In genomic region chr22:42404266-42404665, GRCh38 we compare ENCODE assay signal across 19 cellular contexts. TPM values are rescaled to one million over a fixed set of nuclear protein-coding genes. Genes with fewer than 3 reads are reported as not detected.
DNase-seq lines count a peak whose midpoint lies in the region; ATAC-seq and TF ChIP-seq lines count a peak whose summit lies in the region.
"Had no signal": no experiment of that assay in that cellular context is flagged by ENCODE, and none has a peak within 500 bp of the region (broad histone marks: within the 10 kb centered on the region; RNA-seq: fewer than 3 reads in every experiment).

No MANE protein-coding gene starts in this region.

- H4K91ac ChIP-seq in neuronal stem cell (ENCODE audit: low read depth, low read length, poor library complexity), result peak overlapping the region; percentile 46

- peak overlapping the region; percentile 27 for H3K18ac ChIP-seq in neuronal stem cell (ENCODE audit: low read length)

- H3K9ac ChIP-seq in neuronal stem cell (ENCODE audit: low read depth, low read length, poor library complexity), result no peak overlapping the region

- H3K9me3 ChIP-seq in neuronal stem cell (replicated peaks in 1 of 2; ENCODE audit: control insufficient read depth in 2 of 2, insufficient read depth in 1 of 2, low read depth in 1 of 2, low read length in 2 of 2) (no peaks in the 10 kb centered on the region), esophagus squamous epithelium (no peaks in the 10 kb centered on the region)
- H3K9me3 ChIP-seq: A549 had no signal

- H2BK12ac ChIP-seq in neuronal stem cell (ENCODE audit: low read length), result no peak overlapping the region

- peak overlapping the region; percentile 47 for H2AK5ac ChIP-seq in neuronal stem cell (ENCODE audit: low read depth, low read length)

- H3K27ac ChIP-seq in neuronal stem cell (replicated peaks; ENCODE audit: low read length) (no peak overlapping the region), dorsolateral prefrontal cortex (no peak overlapping the region), esophagus squamous epithelium (no peak overlapping the region)
- H3K27ac ChIP-seq: 22Rv1, A549 had no signal

- H3K79me1 ChIP-seq in neuronal stem cell (ENCODE audit: low read depth, low read length), result no peaks in the 10 kb centered on the region

- H3K23ac ChIP-seq in neuronal stem cell (ENCODE audit: low read depth, low read length, poor library complexity), result peak overlapping the region; percentile 9

- H2BK15ac ChIP-seq in neuronal stem cell (ENCODE audit: low read length), result no peak overlapping the region

- DNase-seq in Right ventricle myocardium inferior (ENCODE audit: missing footprints) (peak; percentile 14), left cardiac atrium (no peak), WTC11 (ENCODE audit: low spot score) (peak; percentile 47), neuronal stem cell (ENCODE audit: low spot score) (no peak), dorsolateral prefrontal cortex (no peak), ureter (ENCODE audit: low spot score) (no peak), esophagus squamous epithelium (lab: John Stamatoyannopoulos, UW) (no peak)
- DNase-seq: AML-193; CD8-positive, alpha-beta T cell; DMS 273 treated with DMSO at 0.1 percent for 48 hours; DMS53; DND-41; EL had no signal

- no peak for ATAC-seq in Right ventricle myocardium inferior
- no peak for ATAC-seq in left cardiac atrium
- ATAC-seq in WTC11, result peak; percentile 22
- ATAC-seq: CD8-positive, alpha-beta T cell; GM12878; HCT116; HepG2 had no signal

- no peak for TF ChIP-seq CTCF in WTC11 (IDR thresholded peaks at IDR 0.05)
- no peak for TF ChIP-seq CTCF in dorsolateral prefrontal cortex (IDR thresholded peaks at IDR 0.05 in 54 of 56, conservative IDR thresholded peaks at IDR 0.05 in 2 of 56; ENCODE audit: low read depth in 1 of 56, partially characterized antibody in 56 of 56)
- TF ChIP-seq CTCF in esophagus squamous epithelium (IDR thresholded peaks at IDR 0.05), result no peak

- H2AFZ ChIP-seq in neuronal stem cell (ENCODE audit: low read length), result no peak overlapping the region

- H4K8ac ChIP-seq in neuronal stem cell (ENCODE audit: low read depth, low read length), result no peak overlapping the region

- no peak overlapping the region for H3K14ac ChIP-seq in neuronal stem cell (ENCODE audit: low read length)

- H3K4me3 ChIP-seq in neuronal stem cell (ENCODE audit: low read length in 2 of 2), result no peak overlapping the region
- H3K4me3 ChIP-seq in dorsolateral prefrontal cortex, result no peak overlapping the region
- no peak overlapping the region for H3K4me3 ChIP-seq in esophagus squamous epithelium
- H3K4me3 ChIP-seq: A549, GM12878 had no signal

- H3K36me3 ChIP-seq in neuronal stem cell (replicated peaks in 1 of 2; ENCODE audit: control insufficient read depth in 2 of 2, insufficient read depth in 2 of 2, low read length in 2 of 2), result no peaks in the 10 kb centered on the region
- H3K36me3 ChIP-seq in esophagus squamous epithelium, result no peaks in the 10 kb centered on the region

- intact Hi-C loops in Right ventricle myocardium inferior (cut with DNase I), result no loop called here
- intact Hi-C loops in left cardiac atrium (cut with DNase I), result no loop called here
- intact Hi-C loops in dorsolateral prefrontal cortex (cut with DNase I), result no loop called here
- intact Hi-C loops in esophagus squamous epithelium (cut with DNase I), result no loop called here

- no peak overlapping the region for H2BK120ac ChIP-seq in neuronal stem cell (ENCODE audit: low read depth, low read length)

- H3K36me3 Mint-ChIP-seq in WTC11, result no peaks in the 10 kb centered on the region
- H3K36me3 Mint-ChIP-seq: CD8-positive, alpha-beta T cell had no signal

- H3K4me1 ChIP-seq in neuronal stem cell (ENCODE audit: control insufficient read depth in 2 of 2, insufficient read depth in 1 of 2, low read depth in 1 of 2, low read length in 2 of 2) (peaks cover 4 to 7% of the 10 kb centered on the region in 2 donors), esophagus squamous epithelium (peaks cover 0 to 20% (median 0%) of the 10 kb centered on the region in 3 donors)
- H3K4me1 ChIP-seq: A549 had no signal

- no CpG with 5 or more reads among the region's 9 CpGs for WGBS in neuronal stem cell (ENCODE audit: extremely low coverage in 2 of 2, insufficient read length in 2 of 2, insufficient replicate concordance in 1 of 2), 2 donors
- 71 to 73% methylated on average over 9 of the region's 9 CpGs for WGBS in esophagus squamous epithelium, 2 donors

- no peak overlapping the region for H3K4me2 ChIP-seq in neuronal stem cell (ENCODE audit: insufficient read depth, low read length, poor library complexity, severe bottlenecking)
- H3K4me2 ChIP-seq: A549 had no signal

- POLR2A ChIA-PET in WTC11 (lab: Charles Lee), result no interaction called here

- peaks cover 0 to 71% (median 0%) of the 10 kb centered on the region in 3 experiments for H3K27me3 ChIP-seq in neuronal stem cell (ENCODE audit: control insufficient read depth in 3 of 3, insufficient read depth in 3 of 3, low read depth in 1 of 3, low read length in 3 of 3)
- H3K27me3 ChIP-seq in dorsolateral prefrontal cortex, result no peaks in the 10 kb centered on the region
- peaks cover 0 to 3% (median 0%) of the 10 kb centered on the region in 4 donors for H3K27me3 ChIP-seq in esophagus squamous epithelium

- H2BK5ac ChIP-seq in neuronal stem cell (ENCODE audit: low read length), result no peak overlapping the region

- H3K4ac ChIP-seq in neuronal stem cell (ENCODE audit: low read length), result no peak overlapping the region

- H3K27me3 Mint-ChIP-seq in WTC11 (ENCODE audit: low read depth), result peaks cover 6% of the 10 kb centered on the region; the same call in 1 of the 2 replicates

- no peak overlapping the region for H3K27ac Mint-ChIP-seq in WTC11
- H3K27ac Mint-ChIP-seq: CD8-positive, alpha-beta T cell; IgD-negative memory B cell had no signal

- no peak overlapping the region for H3K4me3 Mint-ChIP-seq in WTC11
- H3K4me3 Mint-ChIP-seq: CD8-positive, alpha-beta T cell had no signal

- no peak for TF ChIP-seq POLR2A in esophagus squamous epithelium (IDR thresholded peaks at IDR 0.05)

- H3K9me3 Mint-ChIP-seq in WTC11, result no peaks in the 10 kb centered on the region
- H3K9me3 Mint-ChIP-seq: CD8-positive, alpha-beta T cell; IgD-negative memory B cell had no signal

- H3K4me1 Mint-ChIP-seq in WTC11, result peaks cover 37% of the 10 kb centered on the region

- CTCF ChIA-PET in WTC11 (lab: Charles Lee), result interaction anchor here (0.7 to 3.1 kb wide), 3 partner anchors 25 to 39 kb away, joined by 3 to 15 read pairs (median 3); no protein-coding TSS in a partner anchor

TF ChIP-seq in WTC11, 78 proteins besides CTCF, POLR2A, EP300 and RAD21:
- TF ChIP-seq PRDM15 (CRISPR knock-in tag; IDR thresholded peaks at IDR 0.05) (peak; percentile 47), CREB1 (CRISPR knock-in tag; IDR thresholded peaks at IDR 0.05) (no peak)

RNA-seq across cellular contexts. Expression of gene NFAM1, which starts 27.9 kb away (rescaled TPM):
- total RNA-seq in Right ventricle myocardium inferior, result 2.9 TPM
- total RNA-seq in left cardiac atrium, result 1 to 10 TPM; 2.6 to 5.1 TPM
- 0.92 to 1.6 TPM (median 1.2 TPM) in 3 replicates for total RNA-seq in WTC11 (2021)
- polyA plus RNA-seq in neuronal stem cell (2013, experiment 1 of 2), result 0.13 TPM
- polyA plus RNA-seq in neuronal stem cell (2013, experiment 2 of 2), result 0.14 TPM
- 1 to 10 TPM in 96 of 120 experiments, under 1 TPM in 24; 0.44 to 5.1 (median 1.6) TPM for total RNA-seq in dorsolateral prefrontal cortex
- total RNA-seq in ureter, result 1.3 TPM
- 1 to 10 TPM in 2 of 4 donors, under 1 TPM in 2; 0.11 to 1.9 (median 0.99) TPM for total RNA-seq in esophagus squamous epithelium
- total RNA-seq: CD8-positive, alpha-beta T cell; HepG2 had no signal
- polyA plus RNA-seq: A549 had no signal

Comparison
In these comparisons a context has a peak if more than half of its experiments do, and no peak if none do; other contexts are left out.
1. DNase-seq: peak in Right ventricle myocardium inferior (single experiment) and WTC11 (single experiment); none in left cardiac atrium (single experiment), neuronal stem cell (single experiment), dorsolateral prefrontal cortex (0 of 10), ureter (single experiment) and esophagus squamous epithelium (single experiment).